ENCODE assay signal across 8 cellular contexts in the genomic region with DNA sequence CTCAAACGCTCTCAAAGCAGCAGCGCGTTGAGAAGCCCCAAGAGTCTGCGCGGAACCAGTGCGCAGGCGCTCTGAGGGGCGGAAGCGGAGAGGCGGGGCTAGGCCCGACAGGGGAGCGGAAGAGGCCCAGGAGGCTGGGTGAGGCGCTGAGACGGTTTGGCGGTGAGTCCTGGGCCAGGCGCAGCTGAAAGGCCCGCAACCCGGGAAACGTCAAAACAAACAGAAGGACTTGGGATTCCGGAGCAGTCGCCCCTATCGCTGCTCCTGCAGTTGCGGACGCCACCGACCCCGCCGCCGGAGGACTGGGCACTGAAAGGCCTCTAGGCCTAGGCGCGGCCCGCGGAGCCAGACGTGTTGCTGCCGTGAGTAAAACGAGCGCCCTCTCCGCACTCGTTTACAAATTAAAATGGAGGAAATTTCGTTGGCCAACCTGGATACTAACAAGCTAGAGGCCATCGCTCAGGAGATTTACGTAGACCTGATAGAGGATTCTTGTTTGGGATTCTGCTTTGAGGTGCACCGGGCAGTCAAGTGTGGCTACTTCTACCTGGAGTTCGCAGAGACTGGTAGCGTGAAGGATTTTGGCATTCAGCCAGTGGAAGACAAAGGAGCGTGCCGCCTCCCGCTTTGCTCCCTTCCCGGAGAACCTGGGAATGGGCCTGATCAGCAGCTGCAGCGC. TPM values are rescaled to one million over a fixed set of nuclear protein-coding genes. Genes with fewer than 3 reads are reported as not detected.
DNase-seq lines count a peak whose midpoint lies in the region; ATAC-seq and TF ChIP-seq lines count a peak whose summit lies in the region.

A gene with protein sequence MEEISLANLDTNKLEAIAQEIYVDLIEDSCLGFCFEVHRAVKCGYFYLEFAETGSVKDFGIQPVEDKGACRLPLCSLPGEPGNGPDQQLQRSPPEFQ (plus strand): TSS at position 129 of the 679 bp plus-strand sequence. CDS start 278 bp downstream, at position 407.

- no peaks in the 10 kb centered on the region for H3K36me3 ChIP-seq in right atrium auricular region
- no peaks in the 10 kb centered on the region for H3K36me3 ChIP-seq in uterus

- ATAC-seq in HG02885 (IDR thresholded peaks at IDR 0.05; ENCODE audit: poor library complexity, unreplicated experiment) (peak; percentile 96), T-helper 17 cell (peak; percentile 95)

- intact Hi-C loops in uterus (cut with DNase I; ENCODE audit: low total_unique reads), result no loop called here

- no peak for TF ChIP-seq CTCF in right atrium auricular region (IDR thresholded peaks at IDR 0.05)
- TF ChIP-seq CTCF in uterus (IDR thresholded peaks at IDR 0.05), result peak in 2 of 4 experiments; percentile 10 to 26

- TF ChIP-seq POLR2A in GM15510 (IDR thresholded peaks at IDR 0.05; ENCODE audit: borderline replicate concordance, extremely low read depth, insufficient read length) (peak; percentile 81), uterus (IDR thresholded peaks at IDR 0.05) (peak; percentile 55 to 75)

- H3K27me3 Mint-ChIP-seq in T-helper 17 cell, result no peaks in the 10 kb centered on the region

- peaks cover 43% of the 10 kb centered on the region for H3K4me1 Mint-ChIP-seq in T-helper 17 cell

- peak within 1 kb of the TSS; percentile 90 for H3K27ac ChIP-seq in angular gyrus (ENCODE audit: low read depth, low read length)
- peak within 1 kb of the TSS; percentile 91 for H3K27ac ChIP-seq in right atrium auricular region
- H3K27ac ChIP-seq in uterus, result peak within 1 kb of the TSS; percentile 93 to 94

- H3K27me3 ChIP-seq in right atrium auricular region, result no peaks in the 10 kb centered on the region
- H3K27me3 ChIP-seq in uterus, result no peaks in the 10 kb centered on the region

- peaks cover 0 to 38% of the 10 kb centered on the region in 2 donors for H3K4me1 ChIP-seq in right atrium auricular region
- peaks cover 0 to 4% of the 10 kb centered on the region in 2 donors for H3K4me1 ChIP-seq in uterus

- H3K4me3 ChIP-seq in right atrium auricular region (peak within 1 kb of the TSS; percentile 68 to 71), uterus (peak within 1 kb of the TSS; percentile 67 to 83)

- peak; percentile 86 for DNase-seq in NCI-H1694 treated with DMSO at 0.1 percent for 48 hours (lab: John Stamatoyannopoulos, UW)
- DNase-seq in T-helper 17 cell, result peak; percentile 93 to 98 (median 93)
- DNase-seq in right atrium auricular region (ENCODE audit: low spot score), result peak; percentile 90
- peak; percentile 74 for DNase-seq in pulmonary artery endothelial cell (ENCODE audit: low read depth, low spot score)
- peak; percentile 90 to 95 for DNase-seq in uterus

- peak within 1 kb of the TSS; percentile 100 for H3K27ac Mint-ChIP-seq in T-helper 17 cell

- H3K36me3 Mint-ChIP-seq in T-helper 17 cell (ENCODE audit: low read depth), result peaks cover 7% of the 10 kb centered on the region

- peak within 1 kb of the TSS; percentile 96 for H3K4me3 Mint-ChIP-seq in T-helper 17 cell

- H3K9me3 ChIP-seq in T-helper 17 cell (ENCODE audit: control insufficient read depth, low read length, poor library complexity, severe bottlenecking) (no peaks in the 10 kb centered on the region), right atrium auricular region (no peaks in the 10 kb centered on the region), uterus (no peaks in the 10 kb centered on the region)

RNA-seq across cellular contexts. Expression of the gene that starts here (rescaled TPM):
- 10 to 100 TPM; 39.5 to 42.8 TPM for total RNA-seq in T-helper 17 cell
- total RNA-seq in right atrium auricular region, result 10 to 100 TPM; 20.4 to 22.0 TPM
- total RNA-seq in pulmonary artery endothelial cell, result 23.0 and 26.1 TPM in 2 replicates
- total RNA-seq in uterus, result 10 to 100 TPM in 3 of 4 donors, 1 to 10 TPM in 1; 5.9 to 78.2 (median 23.0) TPM

Comparison
In these comparisons a context has a peak if more than half of its experiments do, and no peak if none do; other contexts are left out.
1. Peak in every context shown above with its lines: DNase-seq, ATAC-seq, H3K4me3 ChIP-seq and H3K27ac ChIP-seq.